19 cellular contexts compared by ENCODE assay signal in the genomic region with DNA sequence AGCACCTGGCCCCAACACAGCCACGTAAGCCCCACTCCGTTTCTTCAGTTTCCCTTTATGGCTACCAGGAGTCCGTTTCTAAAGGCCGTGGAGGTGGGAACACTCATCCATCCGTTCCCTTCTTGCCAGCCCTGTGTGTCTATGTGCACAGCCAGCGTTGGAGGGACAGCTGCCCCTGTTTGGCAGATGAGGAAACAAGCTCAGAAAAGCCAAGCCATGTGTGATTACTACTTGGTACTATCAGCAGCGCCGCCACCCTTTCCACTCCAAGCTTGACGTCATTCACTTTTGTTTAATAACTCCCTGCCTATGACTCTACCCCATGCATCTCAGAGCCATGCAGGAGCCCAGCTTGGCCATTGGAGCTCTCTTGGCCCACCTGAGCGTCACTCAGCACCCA. TPM values are rescaled to one million over a fixed set of nuclear protein-coding genes. Genes with fewer than 3 reads are reported as not detected.
DNase-seq lines count a peak whose midpoint lies in the region; ATAC-seq, FAIRE-seq and TF ChIP-seq lines count a peak whose summit lies in the region.
"Had no signal": no experiment of that assay in that cellular context is flagged by ENCODE, and none has a peak within 500 bp of the region (broad histone marks: within the 10 kb centered on the region; RNA-seq: fewer than 3 reads in every experiment).

No MANE protein-coding gene starts in this region.

- H3K79me2 ChIP-seq in H1 (ENCODE audit: control insufficient read depth in 1 of 2, insufficient read depth in 2 of 2, low read length in 2 of 2) = peaks cover 13 to 55% of the 10 kb centered on the region in 2 experiments

- H3K18ac ChIP-seq in H1 (ENCODE audit: extremely low read depth, low read length) = no peak overlapping the region; the same call in 1 of the 2 replicates

- H3K36me3 ChIP-seq in H1 (ENCODE audit: control insufficient read depth in 2 of 4, insufficient read depth in 4 of 4, low read length in 3 of 4) = peaks cover 21 to 53% (median 26%) of the 10 kb centered on the region in 4 experiments
- peaks cover 4 to 17% of the 10 kb centered on the region in 2 donors for H3K36me3 ChIP-seq in thyroid gland
- no peaks in the 10 kb centered on the region for H3K36me3 ChIP-seq in Peyer's patch
- H3K36me3 ChIP-seq: heart left ventricle, suprapubic skin had no signal

- no peak overlapping the region for H2BK15ac ChIP-seq in H1 (ENCODE audit: low read length)

- H3K36me3 Mint-ChIP-seq in activated T-cell treated with anti-CD3 and anti-CD28 coated beads, Interleukin-2, amount 50 U/mL, for 72 hours (ENCODE audit: insufficient read depth in 2 of 2) = peaks cover 7 to 16% of the 10 kb centered on the region in 2 donors
- peaks cover 2% of the 10 kb centered on the region for H3K36me3 Mint-ChIP-seq in T-helper 17 cell (ENCODE audit: low read depth)

- no peak for TF ChIP-seq CTCF in H1 (IDR thresholded peaks at IDR 0.05; ENCODE audit: control extremely low read depth in 1 of 3, insufficient read depth in 1 of 3, low read depth in 1 of 3, low read length in 3 of 3)
- no peak for TF ChIP-seq CTCF in thyroid gland (IDR thresholded peaks at IDR 0.05)
- no peak for TF ChIP-seq CTCF in Peyer's patch (IDR thresholded peaks at IDR 0.05)

- no peak overlapping the region for H3K27ac ChIP-seq in H1 (ENCODE audit: low read depth, low read length)
- H3K27ac ChIP-seq in thyroid gland = peak overlapping the region in 2 of 3 donors; percentile 0 to 39
- H3K27ac ChIP-seq in Peyer's patch = no peak overlapping the region
- H3K27ac ChIP-seq: suprapubic skin had no signal

- H3K27me3 Mint-ChIP-seq in activated T-cell treated with anti-CD3 and anti-CD28 coated beads, Interleukin-2, amount 50 U/mL, for 72 hours (ENCODE audit: low read depth) = no peaks in the 10 kb centered on the region
- H3K27me3 Mint-ChIP-seq in T-helper 17 cell = no peaks in the 10 kb centered on the region

- no peak overlapping the region for H2BK20ac ChIP-seq in H1 (ENCODE audit: low read length)

- H3K4me1 ChIP-seq in H1 (replicated peaks in 1 of 4; ENCODE audit: control insufficient read depth in 3 of 4, insufficient read depth in 4 of 4, low read length in 3 of 4) (peaks cover 4 to 15% (median 9%) of the 10 kb centered on the region in 4 experiments), thyroid gland (peaks cover 25 to 30% of the 10 kb centered on the region in 2 donors), Peyer's patch (peaks cover 0 to 24% (median 4%) of the 10 kb centered on the region in 4 donors)

- H3K9me3 ChIP-seq in T-helper 17 cell (ENCODE audit: control insufficient read depth, low read length, poor library complexity, severe bottlenecking) (no peaks in the 10 kb centered on the region), H1 (ENCODE audit: insufficient read depth in 2 of 2, low read depth in 1 of 2, low read length in 1 of 2) (no peaks in the 10 kb centered on the region), thyroid gland (no peaks in the 10 kb centered on the region), Peyer's patch (no peaks in the 10 kb centered on the region)
- H3K9me3 ChIP-seq: heart left ventricle, suprapubic skin had no signal

- no peak overlapping the region for H3K14ac ChIP-seq in H1 (ENCODE audit: insufficient read length)

- H3K27me3 ChIP-seq in H1 (replicated peaks in 1 of 4; ENCODE audit: control insufficient read depth in 3 of 4, extremely low read depth in 1 of 4, insufficient read depth in 3 of 4, low read length in 3 of 4) (no peaks in the 10 kb centered on the region), thyroid gland (no peaks in the 10 kb centered on the region), Peyer's patch (no peaks in the 10 kb centered on the region)
- H3K27me3 ChIP-seq: suprapubic skin had no signal

- H4K20me1 ChIP-seq in H1 (replicated peaks in 1 of 2; ENCODE audit: control insufficient read depth in 1 of 2, insufficient read depth in 2 of 2, low read length in 2 of 2) = peaks cover 18 to 32% of the 10 kb centered on the region in 2 experiments

- WGBS in H1 (ENCODE audit: extremely low coverage in 1 of 2, insufficient coverage in 1 of 2, insufficient read length in 1 of 2, insufficient replicate concordance in 2 of 2, low coverage in 1 of 2, low lambda C conversion rate in 2 of 2, missing lambda C conversion rate in 1 of 2), 2 experiments = 90% methylated on average over 10 of the region's 10 CpGs; no CpG with 5 or more reads in 1 of the 2 experiments
- WGBS in thyroid gland, 2 donors = 85% methylated on average over 10 of the region's 10 CpGs

- TF ChIP-seq POLR2A in H1 (IDR thresholded peaks at IDR 0.05; ENCODE audit: control extremely low read depth in 1 of 2, low read depth in 2 of 2, low read length in 2 of 2) = no peak
- no peak for TF ChIP-seq POLR2A in thyroid gland (IDR thresholded peaks at IDR 0.05)
- TF ChIP-seq POLR2A in Peyer's patch (IDR thresholded peaks at IDR 0.05) = no peak

- H3K9ac ChIP-seq in H1 (replicated peaks in 1 of 4; ENCODE audit: extremely low read depth in 1 of 4, low read depth in 3 of 4, low read length in 3 of 4) = no peak overlapping the region

- H3K79me1 ChIP-seq in H1 (ENCODE audit: low read depth, low read length) = peaks cover 38% of the 10 kb centered on the region

- H3K4me3 ChIP-seq in H1 (ENCODE audit: extremely low read depth in 1 of 4, insufficient read depth in 2 of 4, low read depth in 3 of 4, low read length in 4 of 4) (no peak overlapping the region), thyroid gland (replicated peaks in 1 of 3) (no peak overlapping the region), Peyer's patch (no peak overlapping the region)
- H3K4me3 ChIP-seq: heart left ventricle, SK-N-MC, suprapubic skin had no signal

- no peak overlapping the region for H2AFZ ChIP-seq in H1 (ENCODE audit: low read length)

- H4K5ac ChIP-seq in H1 (ENCODE audit: insufficient read length, low read depth, low read length) = no peak overlapping the region

- H3K4ac ChIP-seq in H1 (replicated peaks; ENCODE audit: insufficient read length, low read depth, low read length) = no peak overlapping the region

- peak overlapping the region in 1 of 2 experiments; percentile 91; a peak in 2 of 4 replicates for H3K4me2 ChIP-seq in H1 (ENCODE audit: insufficient read depth in 1 of 2, low read depth in 2 of 2, low read length in 2 of 2)

- peak overlapping the region; percentile 5 to 40 for H3K4me3 Mint-ChIP-seq in activated T-cell treated with anti-CD3 and anti-CD28 coated beads, Interleukin-2, amount 50 U/mL, for 72 hours
- H3K4me3 Mint-ChIP-seq in T-helper 17 cell = no peak overlapping the region

- no peak for FAIRE-seq in H1 (lab: Jason Lieb, UNC)
- FAIRE-seq: astrocyte, D721Med had no signal

- no peak for ATAC-seq in activated T-cell treated with anti-CD3 and anti-CD28 coated beads, Interleukin-2, amount 50 U/mL, for 72 hours (replicated peaks in 1 of 2)
- ATAC-seq in T-helper 17 cell = no peak
- ATAC-seq: heart left ventricle, left cardiac atrium had no signal

- peak overlapping the region; percentile 96 for H3K27ac Mint-ChIP-seq in activated T-cell treated with anti-CD3 and anti-CD28 coated beads, Interleukin-2, amount 50 U/mL, for 72 hours
- peak overlapping the region; percentile 60 for H3K27ac Mint-ChIP-seq in T-helper 17 cell

- no peak for TF ChIP-seq RAD21 in H1 (IDR thresholded peaks at IDR 0.05 in 1 of 2, conservative IDR thresholded peaks at IDR 0.05 in 1 of 2; ENCODE audit: low read depth in 2 of 2, low read length in 2 of 2)

- peaks cover 39% of the 10 kb centered on the region for H3K4me1 Mint-ChIP-seq in activated T-cell treated with anti-CD3 and anti-CD28 coated beads, Interleukin-2, amount 50 U/mL, for 72 hours (ENCODE audit: low read depth)
- H3K4me1 Mint-ChIP-seq in T-helper 17 cell = peaks cover 28% of the 10 kb centered on the region

- no peak overlapping the region for H2AK5ac ChIP-seq in H1 (ENCODE audit: low read depth, low read length)

- TF ChIP-seq EP300 in H1 (IDR thresholded peaks at IDR 0.05; ENCODE audit: borderline replicate concordance in 1 of 2, low read depth in 2 of 2, low read length in 2 of 2) = no peak

- peaks cover 16% of the 10 kb centered on the region for H3K23me2 ChIP-seq in H1 (ENCODE audit: low read depth, low read length)

- CTCF ChIA-PET in H1 (lab: Charles Lee; ENCODE audit: partially characterized antibody) = interaction anchor here (1.0 to 3.7 kb wide), 11 partner anchors 8 to 359 kb away, joined by 3 to 18 read pairs (median 5); no protein-coding TSS in a partner anchor

- H4K8ac ChIP-seq in H1 (ENCODE audit: extremely low read depth, insufficient read depth, low read length) = no peak overlapping the region

- intact Hi-C loops in thyroid gland (cut with DNase I) = no loop called here

- H3K56ac ChIP-seq in H1 (replicated peaks; ENCODE audit: insufficient read length, low read depth, low read length) = no peak overlapping the region

- no peaks in the 10 kb centered on the region for H3K9me3 Mint-ChIP-seq in activated T-cell treated with anti-CD3 and anti-CD28 coated beads, Interleukin-2, amount 50 U/mL, for 72 hours

- POLR2A ChIA-PET in H1 (lab: Charles Lee; ENCODE audit: partially characterized antibody) = interaction anchor here (0.6 to 2.4 kb wide), 9 partner anchors 12 to 125 kb away, joined by 3 to 9 read pairs (median 3); a partner anchor contains a TSS

- peak overlapping the region; percentile 41; the same call in 1 of the 2 replicates for H2BK5ac ChIP-seq in H1 (ENCODE audit: low read depth, low read length)

- no peak overlapping the region for H3K23ac ChIP-seq in H1 (ENCODE audit: insufficient read length)

- no peak for DNase-seq in activated T-cell treated with anti-CD3 and anti-CD28 coated beads, Interleukin-2, amount 50 U/mL, for 72 hours
- DNase-seq in activated T-cell treated with anti-CD3 and anti-CD28 coated beads, Interleukin-2, amount 50 U/mL, for 1 hour = no peak
- DNase-seq in T-helper 17 cell = no peak
- no peak for DNase-seq in H1 (ENCODE audit: low read depth in 1 of 2, low spot score in 2 of 2)
- no peak for DNase-seq in thyroid gland
- no peak for DNase-seq in NCI-H2171 (lab: John Stamatoyannopoulos, UW)
- no peak for DNase-seq in NCI-H2029 (lab: John Stamatoyannopoulos, UW)
- no peak for DNase-seq in Peyer's patch
- DNase-seq: cortex of kidney; GF-D8; KG1; left cardiac atrium; NCI-H524; stimulated activated CD4-positive, alpha-beta T cell treated with anti-CD3 and anti-CD28 coated beads, Interleukin-15, amount 100 ng/mL, for 24 hours had no signal

- H2BK12ac ChIP-seq in H1 (ENCODE audit: low read depth, low read length) = no peak overlapping the region

- H2BK120ac ChIP-seq in H1 (replicated peaks; ENCODE audit: low read depth, low read length) = no peak overlapping the region

- no peak overlapping the region for H4K91ac ChIP-seq in H1 (replicated peaks; ENCODE audit: insufficient read length, low read length)

RNA-seq across cellular contexts. Expression of a gene that starts 3.5 kb away (rescaled TPM):
- 10 to 100 TPM; 31.4 to 36.5 TPM for total RNA-seq in activated T-cell treated with anti-CD3 and anti-CD28 coated beads, Interleukin-2, amount 50 U/mL, for 72 hours
- total RNA-seq in T-helper 17 cell = 10 to 100 TPM; 15.1 to 18.6 TPM
- total RNA-seq in H1 (2021; fragmentation: NEBNext Ultra II Directional; extraction: Animal tissue kit (Norgen Biotek cat#: 25700)) = 66.4 and 68.1 TPM in 2 replicates
- 63.2 and 74.6 TPM in 2 replicates for polyA plus RNA-seq in H1 (2011; rRNA removed)
- 70.8 TPM for polyA plus RNA-seq in H1 (2011; cell fraction: cytosol; rRNA removed)
- 254 TPM for polyA plus RNA-seq in H1 (2011; cell fraction: nucleus; rRNA removed)
- polyA plus RNA-seq in H1 (2012, experiment 1 of 2) = 37.5 to 52.4 TPM (median 44.7 TPM) in 4 replicates
- polyA plus RNA-seq in H1 (2012, experiment 2 of 2) = 7.8 TPM
- 62.6 TPM for polyA plus RNA-seq in H1 (2013, experiment 1 of 2)
- polyA plus RNA-seq in H1 (2013, experiment 2 of 2) = 67.6 TPM
- 214 and 223 TPM in 2 replicates for polyA minus RNA-seq in H1 (2011; rRNA and poly(A)+ RNA removed)
- 69.7 TPM for polyA minus RNA-seq in H1 (2011; cell fraction: cytosol; rRNA and poly(A)+ RNA removed)
- 139 TPM for polyA minus RNA-seq in H1 (2011; cell fraction: nucleus; rRNA and poly(A)+ RNA removed)
- 100 to 1,000 TPM in 3 of 4 donors, 10 to 100 TPM in 1; 92.8 to 200 (median 143) TPM for total RNA-seq in thyroid gland
- total RNA-seq in Peyer's patch = 10 to 100 TPM in 1 of 4 donors, 1 to 10 TPM in 3; 4.5 to 33.8 (median 5.0) TPM

Comparison
In these comparisons a context has a peak if more than half of its experiments do, and no peak if none do; other contexts are left out.
1. H3K27ac ChIP-seq: peak in thyroid gland (2 of 3); none in H1 (single experiment) and Peyer's patch (0 of 4).